Comparison of ENCODE assay signal across 1 cellular context in the genomic region with DNA sequence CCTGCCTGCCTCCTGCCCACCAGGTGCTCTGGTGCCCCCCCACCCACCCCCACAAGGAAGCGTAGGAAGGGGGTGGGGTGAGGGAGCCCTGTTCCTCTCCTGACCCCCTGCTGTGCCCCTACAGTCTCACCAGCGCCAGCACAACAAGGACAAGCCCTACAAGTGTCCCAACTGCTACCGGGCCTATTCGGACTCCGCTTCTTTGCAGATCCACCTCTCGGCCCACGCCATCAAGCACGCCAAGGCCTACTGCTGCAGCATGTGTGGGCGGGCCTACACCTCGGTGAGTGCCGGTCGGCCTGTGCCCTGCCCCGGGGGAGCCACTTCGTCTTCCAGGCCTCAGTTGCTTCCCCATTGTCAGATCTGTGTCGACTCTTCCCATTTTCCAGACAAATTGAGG.
TF ChIP-seq lines count a peak whose summit lies in the region.

No MANE protein-coding gene starts in this region.

TF ChIP-seq in GM23338, 12 proteins besides CTCF, POLR2A, EP300 and RAD21 (continued from another document):
- TF ChIP-seq, protein P1, sequence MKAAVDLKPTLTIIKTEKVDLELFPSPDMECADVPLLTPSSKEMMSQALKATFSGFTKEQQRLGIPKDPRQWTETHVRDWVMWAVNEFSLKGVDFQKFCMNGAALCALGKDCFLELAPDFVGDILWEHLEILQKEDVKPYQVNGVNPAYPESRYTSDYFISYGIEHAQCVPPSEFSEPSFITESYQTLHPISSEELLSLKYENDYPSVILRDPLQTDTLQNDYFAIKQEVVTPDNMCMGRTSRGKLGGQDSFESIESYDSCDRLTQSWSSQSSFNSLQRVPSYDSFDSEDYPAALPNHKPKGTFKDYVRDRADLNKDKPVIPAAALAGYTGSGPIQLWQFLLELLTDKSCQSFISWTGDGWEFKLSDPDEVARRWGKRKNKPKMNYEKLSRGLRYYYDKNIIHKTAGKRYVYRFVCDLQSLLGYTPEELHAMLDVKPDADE (IDR thresholded peaks at IDR 0.05) = no peak
- no peak for TF ChIP-seq EZH2 (IDR thresholded peaks at IDR 0.05; ENCODE audit: low read depth, unreplicated experiment)
- TF ChIP-seq, protein P2, sequence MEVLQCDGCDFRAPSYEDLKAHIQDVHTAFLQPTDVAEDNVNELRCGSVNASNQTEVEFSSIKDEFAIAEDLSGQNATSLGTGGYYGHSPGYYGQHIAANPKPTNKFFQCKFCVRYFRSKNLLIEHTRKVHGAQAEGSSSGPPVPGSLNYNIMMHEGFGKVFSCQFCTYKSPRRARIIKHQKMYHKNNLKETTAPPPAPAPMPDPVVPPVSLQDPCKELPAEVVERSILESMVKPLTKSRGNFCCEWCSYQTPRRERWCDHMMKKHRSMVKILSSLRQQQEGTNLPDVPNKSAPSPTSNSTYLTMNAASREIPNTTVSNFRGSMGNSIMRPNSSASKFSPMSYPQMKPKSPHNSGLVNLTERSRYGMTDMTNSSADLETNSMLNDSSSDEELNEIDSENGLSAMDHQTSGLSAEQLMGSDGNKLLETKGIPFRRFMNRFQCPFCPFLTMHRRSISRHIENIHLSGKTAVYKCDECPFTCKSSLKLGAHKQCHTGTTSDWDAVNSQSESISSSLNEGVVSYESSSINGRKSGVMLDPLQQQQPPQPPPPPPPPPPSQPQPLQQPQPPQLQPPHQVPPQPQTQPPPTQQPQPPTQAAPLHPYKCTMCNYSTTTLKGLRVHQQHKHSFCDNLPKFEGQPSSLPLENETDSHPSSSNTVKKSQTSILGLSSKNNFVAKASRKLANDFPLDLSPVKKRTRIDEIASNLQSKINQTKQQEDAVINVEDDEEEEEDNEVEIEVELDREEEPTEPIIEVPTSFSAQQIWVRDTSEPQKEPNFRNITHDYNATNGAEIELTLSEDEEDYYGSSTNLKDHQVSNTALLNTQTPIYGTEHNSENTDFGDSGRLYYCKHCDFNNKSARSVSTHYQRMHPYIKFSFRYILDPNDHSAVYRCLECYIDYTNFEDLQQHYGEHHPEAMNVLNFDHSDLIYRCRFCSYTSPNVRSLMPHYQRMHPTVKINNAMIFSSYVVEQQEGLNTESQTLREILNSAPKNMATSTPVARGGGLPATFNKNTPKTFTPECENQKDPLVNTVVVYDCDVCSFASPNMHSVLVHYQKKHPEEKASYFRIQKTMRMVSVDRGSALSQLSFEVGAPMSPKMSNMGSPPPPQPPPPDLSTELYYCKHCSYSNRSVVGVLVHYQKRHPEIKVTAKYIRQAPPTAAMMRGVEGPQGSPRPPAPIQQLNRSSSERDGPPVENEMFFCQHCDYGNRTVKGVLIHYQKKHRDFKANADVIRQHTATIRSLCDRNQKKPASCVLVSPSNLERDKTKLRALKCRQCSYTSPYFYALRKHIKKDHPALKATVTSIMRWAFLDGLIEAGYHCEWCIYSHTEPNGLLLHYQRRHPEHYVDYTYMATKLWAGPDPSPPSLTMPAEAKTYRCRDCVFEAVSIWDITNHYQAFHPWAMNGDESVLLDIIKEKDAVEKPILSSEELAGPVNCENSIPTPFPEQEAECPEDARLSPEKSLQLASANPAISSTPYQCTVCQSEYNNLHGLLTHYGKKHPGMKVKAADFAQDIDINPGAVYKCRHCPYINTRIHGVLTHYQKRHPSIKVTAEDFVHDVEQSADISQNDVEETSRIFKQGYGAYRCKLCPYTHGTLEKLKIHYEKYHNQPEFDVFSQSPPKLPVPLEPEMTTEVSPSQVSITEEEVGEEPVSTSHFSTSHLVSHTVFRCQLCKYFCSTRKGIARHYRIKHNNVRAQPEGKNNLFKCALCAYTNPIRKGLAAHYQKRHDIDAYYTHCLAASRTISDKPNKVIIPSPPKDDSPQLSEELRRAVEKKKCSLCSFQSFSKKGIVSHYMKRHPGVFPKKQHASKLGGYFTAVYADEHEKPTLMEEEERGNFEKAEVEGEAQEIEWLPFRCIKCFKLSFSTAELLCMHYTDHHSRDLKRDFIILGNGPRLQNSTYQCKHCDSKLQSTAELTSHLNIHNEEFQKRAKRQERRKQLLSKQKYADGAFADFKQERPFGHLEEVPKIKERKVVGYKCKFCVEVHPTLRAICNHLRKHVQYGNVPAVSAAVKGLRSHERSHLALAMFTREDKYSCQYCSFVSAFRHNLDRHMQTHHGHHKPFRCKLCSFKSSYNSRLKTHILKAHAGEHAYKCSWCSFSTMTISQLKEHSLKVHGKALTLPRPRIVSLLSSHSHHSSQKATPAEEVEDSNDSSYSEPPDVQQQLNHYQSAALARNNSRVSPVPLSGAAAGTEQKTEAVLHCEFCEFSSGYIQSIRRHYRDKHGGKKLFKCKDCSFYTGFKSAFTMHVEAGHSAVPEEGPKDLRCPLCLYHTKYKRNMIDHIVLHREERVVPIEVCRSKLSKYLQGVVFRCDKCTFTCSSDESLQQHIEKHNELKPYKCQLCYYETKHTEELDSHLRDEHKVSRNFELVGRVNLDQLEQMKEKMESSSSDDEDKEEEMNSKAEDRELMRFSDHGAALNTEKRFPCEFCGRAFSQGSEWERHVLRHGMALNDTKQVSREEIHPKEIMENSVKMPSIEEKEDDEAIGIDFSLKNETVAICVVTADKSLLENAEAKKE (CRISPR knock-in tag; IDR thresholded peaks at IDR 0.05) = no peak
- TF ChIP-seq ZNF331 (CRISPR knock-in tag; IDR thresholded peaks at IDR 0.05; ENCODE audit: low read depth) = no peak
- TF ChIP-seq POLR2AphosphoS5 (IDR thresholded peaks at IDR 0.05; ENCODE audit: low read depth) = no peak
- no peak for TF ChIP-seq NANOG (IDR thresholded peaks at IDR 0.05; ENCODE audit: borderline replicate concordance)
- TF ChIP-seq, protein P3, sequence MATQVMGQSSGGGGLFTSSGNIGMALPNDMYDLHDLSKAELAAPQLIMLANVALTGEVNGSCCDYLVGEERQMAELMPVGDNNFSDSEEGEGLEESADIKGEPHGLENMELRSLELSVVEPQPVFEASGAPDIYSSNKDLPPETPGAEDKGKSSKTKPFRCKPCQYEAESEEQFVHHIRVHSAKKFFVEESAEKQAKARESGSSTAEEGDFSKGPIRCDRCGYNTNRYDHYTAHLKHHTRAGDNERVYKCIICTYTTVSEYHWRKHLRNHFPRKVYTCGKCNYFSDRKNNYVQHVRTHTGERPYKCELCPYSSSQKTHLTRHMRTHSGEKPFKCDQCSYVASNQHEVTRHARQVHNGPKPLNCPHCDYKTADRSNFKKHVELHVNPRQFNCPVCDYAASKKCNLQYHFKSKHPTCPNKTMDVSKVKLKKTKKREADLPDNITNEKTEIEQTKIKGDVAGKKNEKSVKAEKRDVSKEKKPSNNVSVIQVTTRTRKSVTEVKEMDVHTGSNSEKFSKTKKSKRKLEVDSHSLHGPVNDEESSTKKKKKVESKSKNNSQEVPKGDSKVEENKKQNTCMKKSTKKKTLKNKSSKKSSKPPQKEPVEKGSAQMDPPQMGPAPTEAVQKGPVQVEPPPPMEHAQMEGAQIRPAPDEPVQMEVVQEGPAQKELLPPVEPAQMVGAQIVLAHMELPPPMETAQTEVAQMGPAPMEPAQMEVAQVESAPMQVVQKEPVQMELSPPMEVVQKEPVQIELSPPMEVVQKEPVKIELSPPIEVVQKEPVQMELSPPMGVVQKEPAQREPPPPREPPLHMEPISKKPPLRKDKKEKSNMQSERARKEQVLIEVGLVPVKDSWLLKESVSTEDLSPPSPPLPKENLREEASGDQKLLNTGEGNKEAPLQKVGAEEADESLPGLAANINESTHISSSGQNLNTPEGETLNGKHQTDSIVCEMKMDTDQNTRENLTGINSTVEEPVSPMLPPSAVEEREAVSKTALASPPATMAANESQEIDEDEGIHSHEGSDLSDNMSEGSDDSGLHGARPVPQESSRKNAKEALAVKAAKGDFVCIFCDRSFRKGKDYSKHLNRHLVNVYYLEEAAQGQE (IDR thresholded peaks at IDR 0.05; ENCODE audit: unreplicated experiment) = no peak
- TF ChIP-seq CREB1 (CRISPR knock-in tag; IDR thresholded peaks at IDR 0.05; ENCODE audit: low read depth) = no peak
